ENCODE assay signal across 7 cellular contexts in the genomic region with DNA sequence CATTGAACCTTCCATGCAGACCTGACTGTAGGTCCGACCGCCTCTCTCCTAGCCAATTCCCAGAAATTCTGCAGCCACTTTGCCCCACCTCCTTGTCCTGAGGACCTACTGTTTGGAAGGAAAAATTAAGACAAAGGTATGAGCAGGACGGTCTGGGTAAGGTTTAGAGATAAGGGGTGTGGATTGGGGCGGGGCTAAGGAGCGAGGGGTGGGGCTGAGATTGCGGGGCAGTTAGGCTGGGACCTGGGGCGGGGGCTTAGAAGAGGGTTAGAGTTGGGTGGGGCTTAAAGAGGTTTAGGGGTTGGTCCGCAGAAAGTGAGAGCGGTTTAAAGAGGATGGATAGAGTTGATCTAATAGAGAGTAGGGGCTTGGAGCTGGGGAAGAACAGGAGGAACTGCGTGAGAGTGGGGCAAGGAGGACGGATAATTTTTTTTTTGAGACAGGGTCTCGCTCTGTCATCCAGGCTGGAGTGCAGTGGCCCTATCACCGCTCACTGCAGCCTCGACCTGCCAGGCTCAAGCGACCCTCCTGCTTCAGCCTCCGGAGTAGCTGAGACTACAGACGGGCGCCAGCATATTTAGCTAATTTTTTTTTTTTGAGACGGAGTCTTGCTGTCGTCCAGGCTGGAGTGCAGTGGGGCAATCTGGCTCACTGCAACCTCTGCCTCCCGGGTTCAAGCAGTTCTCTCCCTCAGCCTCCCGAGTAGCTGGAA. TPM values are rescaled to one million over a fixed set of nuclear protein-coding genes. Genes with fewer than 3 reads are reported as not detected.
DNase-seq lines count a peak whose midpoint lies in the region; ATAC-seq and TF ChIP-seq lines count a peak whose summit lies in the region.

No MANE protein-coding gene starts in this region.

- peaks cover 58% of the 10 kb centered on the region for H3K4me1 ChIP-seq in DND-41 (ENCODE audit: insufficient read depth, low read length)
- H3K4me1 ChIP-seq in PC-9 (replicated peaks; ENCODE audit: insufficient read depth) = peaks cover 29% of the 10 kb centered on the region
- H3K4me1 ChIP-seq in trophoblast cell (ENCODE audit: control insufficient read depth in 1 of 2, insufficient read depth in 2 of 2, low read length in 2 of 2) = peaks cover 14% of the 10 kb centered on the region in 2 experiments

- ATAC-seq in DND-41 (ENCODE audit: insufficient read depth, low read depth) (no peak), HG03045 (IDR thresholded peaks at IDR 0.05; ENCODE audit: unreplicated experiment) (no peak)

- H2BK12ac ChIP-seq in trophoblast cell (ENCODE audit: low read length) = no peak overlapping the region

- CTCF ChIA-PET in PC-9 (lab: Charles Lee) = interaction anchor here (0.6 kb wide), 1 partner anchor 50 kb away, joined by 4 read pairs; no protein-coding TSS in a partner anchor

- peaks cover 39% of the 10 kb centered on the region for H3F3A ChIP-seq in PC-9 (ENCODE audit: insufficient read depth, low read depth)

- H3K36me3 ChIP-seq in DND-41 (ENCODE audit: insufficient read depth, low read length) (peaks cover 11% of the 10 kb centered on the region), PC-9 (ENCODE audit: low read depth) (peaks cover 4% of the 10 kb centered on the region; the same call in 1 of the 2 replicates), trophoblast cell (ENCODE audit: control insufficient read depth in 1 of 2, insufficient read depth in 2 of 2, low read length in 2 of 2) (peaks cover 0 to 3% of the 10 kb centered on the region in 2 experiments)

- H2BK5ac ChIP-seq in trophoblast cell (ENCODE audit: low read depth, low read length, poor library complexity) = no peak overlapping the region

- peaks cover 21% of the 10 kb centered on the region for H3K36me3 Mint-ChIP-seq in endothelial cell (ENCODE audit: low read depth, unreplicated experiment)

- H3K4ac ChIP-seq in trophoblast cell (ENCODE audit: low read depth, low read length) = no peak overlapping the region

- peaks cover 30% of the 10 kb centered on the region for H3K79me1 ChIP-seq in trophoblast cell (ENCODE audit: low read length)

- H3K18ac ChIP-seq in trophoblast cell (ENCODE audit: low read length) = no peak overlapping the region

- 100% methylated on average over 5 of the region's 22 CpGs for whole genome bisulfite sequencing in trophoblast cell (ENCODE audit: extremely low coverage, insufficient coverage, insufficient read length)

- H3K23ac ChIP-seq in trophoblast cell (ENCODE audit: low read length) = no peak overlapping the region

- no peak overlapping the region for H3K14ac ChIP-seq in trophoblast cell (ENCODE audit: low read length)

- H2AFZ ChIP-seq in DND-41 (ENCODE audit: low read depth, low read length) (no peak overlapping the region), PC-9 (peak overlapping the region; percentile 71; the same call in 1 of the 2 replicates), trophoblast cell (ENCODE audit: insufficient read depth, low read length, poor library complexity) (no peak overlapping the region)

- POLR2A ChIA-PET in PC-9 (lab: Charles Lee; ENCODE audit: unreplicated experiment) = interaction anchor here (0.7 to 1.1 kb wide), 3 partner anchors 94 to 142 kb away, joined by 4 to 8 read pairs (median 5); a partner anchor contains a TSS

- intact Hi-C loops in PC-9 (cut with micrococcal nuclease; ENCODE audit: unreplicated experiment) = loop anchor here (2.0 kb wide), 1 partner anchor 127 kb away; a partner anchor contains a TSS

- peak overlapping the region; percentile 25; the same call in 1 of the 2 replicates for H3K27ac ChIP-seq in DND-41 (ENCODE audit: low read length)
- peak overlapping the region; percentile 66 for H3K27ac ChIP-seq in PC-9
- H3K27ac ChIP-seq in trophoblast cell (ENCODE audit: low read depth, low read length) = no peak overlapping the region

- H2AK5ac ChIP-seq in trophoblast cell (ENCODE audit: low read length) = no peak overlapping the region

- no peak overlapping the region for H2BK120ac ChIP-seq in trophoblast cell (ENCODE audit: insufficient read depth, low read length, poor library complexity)

- H3K9ac ChIP-seq in DND-41 (ENCODE audit: low read depth, low read length) (peak overlapping the region; percentile 95; the same call in 1 of the 2 replicates), trophoblast cell (ENCODE audit: low read length) (no peak overlapping the region)

- no peak overlapping the region for H4K91ac ChIP-seq in trophoblast cell (ENCODE audit: low read depth, low read length)

- H3K4me2 ChIP-seq in DND-41 (ENCODE audit: insufficient read depth, low read length) = peak overlapping the region; percentile 95
- H3K4me2 ChIP-seq in PC-9 = peak overlapping the region; percentile 93
- H3K4me2 ChIP-seq in trophoblast cell (ENCODE audit: low read length) = no peak overlapping the region

- H3K9me3 ChIP-seq in DND-41 (ENCODE audit: insufficient read depth, low read length, severe bottlenecking) = no peaks in the 10 kb centered on the region
- no peaks in the 10 kb centered on the region for H3K9me3 ChIP-seq in PC-9 (ENCODE audit: insufficient read depth, low read depth)
- H3K9me3 ChIP-seq in trophoblast cell (ENCODE audit: insufficient read depth, low read depth, low read length) = no peaks in the 10 kb centered on the region

- no peaks in the 10 kb centered on the region for H3K27me3 ChIP-seq in DND-41 (ENCODE audit: insufficient read depth, low read length, poor library complexity)
- no peaks in the 10 kb centered on the region for H3K27me3 ChIP-seq in PC-9 (ENCODE audit: insufficient read depth, low read depth)
- H3K27me3 ChIP-seq in trophoblast cell (ENCODE audit: insufficient read depth, low read length) = no peaks in the 10 kb centered on the region

- peaks cover 3% of the 10 kb centered on the region; the same call in 1 of the 2 replicates for H4K20me1 ChIP-seq in DND-41 (ENCODE audit: insufficient read depth, low read length)
- peaks cover 24% of the 10 kb centered on the region for H4K20me1 ChIP-seq in PC-9 (ENCODE audit: insufficient read depth)

- no peak overlapping the region for H4K12ac ChIP-seq in trophoblast cell (ENCODE audit: low read depth, low read length)

- H3K79me2 ChIP-seq in DND-41 (ENCODE audit: insufficient read depth, low read length) (peaks cover 36% of the 10 kb centered on the region), PC-9 (ENCODE audit: low read depth) (peaks cover 43% of the 10 kb centered on the region), trophoblast cell (ENCODE audit: control insufficient read depth, insufficient read depth, low read length, poor library complexity) (peaks cover 11% of the 10 kb centered on the region)

- no peak overlapping the region for H4K8ac ChIP-seq in trophoblast cell (ENCODE audit: low read depth, low read length)

- peaks cover 26% of the 10 kb centered on the region for H3K4me1 Mint-ChIP-seq in endothelial cell (ENCODE audit: unreplicated experiment)

- DNase-seq in DND-41 (no peak), PC-9 (peak in 1 of 2 experiments; percentile 28), endothelial cell (ENCODE audit: low spot score) (no peak), trophoblast cell (peak; percentile 47 to 72), COLO668 (lab: John Stamatoyannopoulos, UW; ENCODE audit: unreplicated experiment) (no peak)
- DNase-seq in activated effector memory CD4-positive, alpha-beta T cell treated with anti-CD3 and anti-CD28 coated beads, Interleukin-2, amount 50 U/mL, for 16 hours = no peak

- H3K9me2 ChIP-seq in PC-9 (ENCODE audit: insufficient read depth) = no peaks in the 10 kb centered on the region

- BruUV-seq in PC-9 (replicated peaks; lab: Mats Ljungman, UMichigan) = no TSS peak

- H3K4me3 ChIP-seq in DND-41 (ENCODE audit: low read depth in 1 of 2, low read length in 2 of 2) (peak overlapping the region in 1 of 2 experiments; percentile 83; a peak in 1 of 4 replicates), PC-9 (peak overlapping the region; percentile 79; the same call in 1 of the 2 replicates), trophoblast cell (ENCODE audit: low read depth, low read length) (no peak overlapping the region)

- H3K27ac Mint-ChIP-seq in endothelial cell (ENCODE audit: unreplicated experiment) = peak overlapping the region; percentile 31

- peak overlapping the region; percentile 81 for H3K4me3 Mint-ChIP-seq in endothelial cell (ENCODE audit: unreplicated experiment)

- H3K27me3 Mint-ChIP-seq in endothelial cell (ENCODE audit: unreplicated experiment) = peaks cover 37% of the 10 kb centered on the region

- H3K9me3 Mint-ChIP-seq in endothelial cell (ENCODE audit: unreplicated experiment) = peaks cover 6% of the 10 kb centered on the region

- no peak for TF ChIP-seq CTCF in DND-41 (IDR thresholded peaks at IDR 0.05; ENCODE audit: borderline replicate concordance, extremely low read depth, low read length, poor library complexity, severe bottlenecking)
- no peak for TF ChIP-seq CTCF in PC-9 (conservative IDR thresholded peaks at IDR 0.05)
- no peak for TF ChIP-seq CTCF in endothelial cell (IDR thresholded peaks at IDR 0.05; ENCODE audit: unreplicated experiment)

RNA-seq across cellular contexts. Expression of a gene that starts 1.7 kb away (rescaled TPM):
- total RNA-seq in PC-9 (2021) = 26.8 and 30.3 TPM in 2 replicates
- 14.5 TPM for total RNA-seq in endothelial cell (ENCODE audit: unreplicated experiment)
- polyA plus RNA-seq in trophoblast cell (2013) = 7.3 TPM in 2 replicates

RNA-seq across cellular contexts. Expression of a gene that starts 3.6 kb away (rescaled TPM):
- total RNA-seq in PC-9 (2021) (30.0 and 37.0 TPM in 2 replicates), endothelial cell (ENCODE audit: unreplicated experiment) (9.3 TPM)
- 6.2 and 6.5 TPM in 2 replicates for polyA plus RNA-seq in trophoblast cell (2013)

RNA-seq across cellular contexts. Expression of a gene that starts 4.4 kb away (rescaled TPM):
- total RNA-seq in PC-9 (2021) (25.2 and 25.4 TPM in 2 replicates), endothelial cell (ENCODE audit: unreplicated experiment) (21.5 TPM)
- polyA plus RNA-seq in trophoblast cell (2013) = 11.2 and 12.4 TPM in 2 replicates

RNA-seq across cellular contexts. Expression of a gene that starts 20.6 kb away (rescaled TPM):
- total RNA-seq in PC-9 (2021) (5.4 and 7.7 TPM in 2 replicates), endothelial cell (ENCODE audit: unreplicated experiment) (6.8 TPM)
- polyA plus RNA-seq in trophoblast cell (2013) = 3.4 and 3.8 TPM in 2 replicates

RNA-seq across cellular contexts. Expression of a gene that starts 23.1 kb away (rescaled TPM):
- total RNA-seq in PC-9 (2021) (49.0 TPM in 2 replicates), endothelial cell (ENCODE audit: unreplicated experiment) (36.4 TPM)
- 28.5 and 29.6 TPM in 2 replicates for polyA plus RNA-seq in trophoblast cell (2013)

Comparison
In these comparisons a context has a peak if more than half of its experiments do, and no peak if none do; other contexts are left out.
1. DNase-seq: peak in trophoblast cell (2 of 2); none in DND-41 (single experiment), endothelial cell (single experiment), COLO668 (single experiment) and activated effector memory CD4-positive, alpha-beta T cell treated with anti-CD3 and anti-CD28 coated beads, Interleukin-2, amount 50 U/mL, for 16 hours (single experiment).